Comparison of ENCODE assay signal across 8 cellular contexts in genomic region chr10:5629789-5630436, GRCh38. TPM values are rescaled to one million over a fixed set of nuclear protein-coding genes. Genes with fewer than 3 reads are reported as not detected.
DNase-seq lines count a peak whose midpoint lies in the region; ATAC-seq and TF ChIP-seq lines count a peak whose summit lies in the region.

No MANE protein-coding gene starts in this region.

- CTCF ChIA-PET in activated B cell treated with CpG ODN at 0.5 μM for 24 hours (lab: Charles Lee) = interaction anchor here (0.7 to 11.8 kb wide), 21 partner anchors 8 to 772 kb away, joined by 3 to 431 read pairs (median 4); no protein-coding TSS in a partner anchor

- DNase-seq in NCI-H510A treated with DMSO at 0.1 percent for 48 hours (lab: John Stamatoyannopoulos, UW) (peak; percentile 24), NCI-H510A (lab: John Stamatoyannopoulos, UW) (no peak), NCI-H146 treated with DMSO at 0.1 percent for 48 hours (lab: John Stamatoyannopoulos, UW; ENCODE audit: unreplicated experiment) (peak; percentile 94), activated B cell treated with CpG ODN at 0.5 μM for 24 hours (peak; percentile 71), cardiac fibroblast (ENCODE audit: low read depth in 2 of 2) (peak; percentile 85 to 86), kidney glomerular epithelial cell (lab: John Stamatoyannopoulos, UW) (peak; percentile 34)
- DNase-seq in stimulated activated CD4-positive, alpha-beta T cell treated with anti-CD3 and anti-CD28 coated beads, Interleukin-4, amount 100 ng/mL, for 1 hour = peak; percentile 85

- no peak overlapping the region for H3K4me3 Mint-ChIP-seq in activated B cell treated with CpG ODN at 0.5 μM for 24 hours

- TF ChIP-seq CTCF in activated B cell treated with CpG ODN at 0.5 μM for 24 hours (IDR thresholded peaks at IDR 0.05) (peak; percentile 78), cardiac fibroblast (IDR thresholded peaks at IDR 0.05; ENCODE audit: low read depth, low read length) (peak; percentile 99)

- H3K27ac Mint-ChIP-seq in activated B cell treated with CpG ODN at 0.5 μM for 24 hours = no peak overlapping the region

- peaks cover 5% of the 10 kb centered on the region for H3K27me3 Mint-ChIP-seq in activated B cell treated with CpG ODN at 0.5 μM for 24 hours

- intact Hi-C loops in activated B cell treated with CpG ODN at 0.5 μM for 24 hours (cut with micrococcal nuclease) = loop anchor here (1.0 to 5.0 kb wide), 3 partner anchors 55 to 242 kb away; no protein-coding TSS in a partner anchor

- no peak overlapping the region for H3K4me3 ChIP-seq in cardiac fibroblast (replicated peaks in 1 of 2; ENCODE audit: low read depth in 2 of 2, low read length in 2 of 2)

- peaks cover 10% of the 10 kb centered on the region for H3K4me1 Mint-ChIP-seq in activated B cell treated with CpG ODN at 0.5 μM for 24 hours

- ATAC-seq in HG02642 (IDR thresholded peaks at IDR 0.05; ENCODE audit: poor library complexity, unreplicated experiment) = peak; percentile 90
- ATAC-seq in activated B cell treated with CpG ODN at 0.5 μM for 24 hours (ENCODE audit: low read depth) = peak; percentile 98

- H3K36me3 Mint-ChIP-seq in activated B cell treated with CpG ODN at 0.5 μM for 24 hours (ENCODE audit: low read depth) = no peaks in the 10 kb centered on the region

- POLR2A ChIA-PET in activated B cell treated with CpG ODN at 0.5 μM for 24 hours (lab: Charles Lee) = no interaction called here

- no peaks in the 10 kb centered on the region for H3K9me3 Mint-ChIP-seq in activated B cell treated with CpG ODN at 0.5 μM for 24 hours

RNA-seq across cellular contexts. Expression of gene ASB13, which starts 36.5 kb away (rescaled TPM):
- total RNA-seq in activated B cell treated with CpG ODN at 0.5 μM for 24 hours = 3.3 and 3.5 TPM in 2 replicates

RNA-seq across cellular contexts. Expression of gene TASOR2, which starts 54.7 kb away (rescaled TPM):
- total RNA-seq in activated B cell treated with CpG ODN at 0.5 μM for 24 hours = 69.8 and 81.4 TPM in 2 replicates
